ENCODE assay signal across 8 cellular contexts in the genomic region with DNA sequence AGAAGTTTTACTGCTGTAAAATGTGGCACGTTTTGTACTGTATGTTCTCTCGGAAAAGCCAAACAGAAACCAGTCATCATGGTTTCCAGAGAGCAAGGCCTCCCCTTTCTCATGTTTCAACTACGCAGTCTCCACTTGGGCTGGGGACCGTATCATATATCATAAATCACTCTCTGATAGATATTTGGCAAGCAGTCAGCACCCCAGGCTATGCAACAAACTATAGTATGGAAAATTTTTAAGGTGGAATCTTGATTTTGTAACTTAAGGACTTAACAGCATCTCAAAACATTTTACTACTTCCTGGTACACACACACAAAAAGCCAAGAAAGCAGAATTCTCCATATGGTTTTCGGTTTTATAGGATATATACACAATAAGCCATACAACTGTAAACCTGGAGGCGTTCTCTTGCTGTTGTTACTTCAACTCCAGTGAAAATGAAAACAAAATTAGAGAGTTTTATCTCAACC.
DNase-seq lines count a peak whose midpoint lies in the region; ATAC-seq and TF ChIP-seq lines count a peak whose summit lies in the region.

No MANE protein-coding gene starts in this region.

- no peak overlapping the region for H3K9ac ChIP-seq in parathyroid adenoma

- ATAC-seq in GM21717 (IDR thresholded peaks at IDR 0.05; ENCODE audit: unreplicated experiment) = no peak

- TF ChIP-seq EP300 in esophagus muscularis mucosa (IDR thresholded peaks at IDR 0.05) = no peak

- no peaks in the 10 kb centered on the region for H3K27me3 ChIP-seq in esophagus muscularis mucosa
- no peaks in the 10 kb centered on the region for H3K27me3 ChIP-seq in parathyroid adenoma (ENCODE audit: control insufficient read depth, insufficient read depth, low read length)

- TF ChIP-seq CTCF in esophagus muscularis mucosa (IDR thresholded peaks at IDR 0.05) (no peak), parathyroid adenoma (IDR thresholded peaks at IDR 0.05) (no peak)

- no peaks in the 10 kb centered on the region for H3K79me2 ChIP-seq in parathyroid adenoma

- H3K4me3 ChIP-seq in esophagus muscularis mucosa (peak overlapping the region; percentile 30 to 48 (median 40)), parathyroid adenoma (ENCODE audit: low read depth, low read length) (no peak overlapping the region)

- 16% methylated on average over 6 of the region's 6 CpGs for WGBS in esophagus muscularis mucosa

- no peak for TF ChIP-seq POLR2A in esophagus muscularis mucosa (IDR thresholded peaks at IDR 0.05; ENCODE audit: low read depth)

- peaks cover 40 to 51% (median 47%) of the 10 kb centered on the region in 4 donors for H3K4me1 ChIP-seq in esophagus muscularis mucosa
- no peaks in the 10 kb centered on the region for H3K4me1 ChIP-seq in parathyroid adenoma

- H3K9me3 ChIP-seq in esophagus muscularis mucosa (no peaks in the 10 kb centered on the region), parathyroid adenoma (ENCODE audit: control insufficient read depth, low read length) (no peaks in the 10 kb centered on the region)

- peak; percentile 84 for DNase-seq in DMS 273 (lab: John Stamatoyannopoulos, UW; ENCODE audit: unreplicated experiment)
- peak; percentile 24 for DNase-seq in NCI-H2227 treated with DMSO at 0.1 percent for 48 hours (lab: John Stamatoyannopoulos, UW)
- no peak for DNase-seq in esophagus muscularis mucosa (ENCODE audit: extremely low spot score)
- no peak for DNase-seq in SKM-1 treated with dmso at 0.1 percent for 144 hours (lab: John Stamatoyannopoulos, UW; ENCODE audit: unreplicated experiment)
- no peak for DNase-seq in NCI-H187 (lab: John Stamatoyannopoulos, UW)
- DNase-seq in MV-4-11 (lab: John Stamatoyannopoulos, UW) = no peak

- no peaks in the 10 kb centered on the region for H3K36me3 ChIP-seq in esophagus muscularis mucosa
- H3K36me3 ChIP-seq in parathyroid adenoma (ENCODE audit: control insufficient read depth, insufficient read depth, low read length) = no peaks in the 10 kb centered on the region

- peak overlapping the region; percentile 28 for H2AFZ ChIP-seq in parathyroid adenoma

- no peak overlapping the region for H3K4me2 ChIP-seq in parathyroid adenoma (ENCODE audit: low read length)

- intact Hi-C loops in esophagus muscularis mucosa (cut with DNase I) = loop anchor here (5.0 kb wide), 2 partner anchors 67 to 287 kb away; no protein-coding TSS in a partner anchor

- H3K27ac ChIP-seq in esophagus muscularis mucosa (replicated peaks in 1 of 4) (peak overlapping the region; percentile 77 to 85 (median 80)), parathyroid adenoma (peak overlapping the region; percentile 27)

Comparison
In these comparisons a context has a peak if more than half of its experiments do, and no peak if none do; other contexts are left out.
1. DNase-seq: peak in DMS 273 (single experiment) and NCI-H2227 treated with DMSO at 0.1 percent for 48 hours (single experiment); none in esophagus muscularis mucosa (single experiment), SKM-1 treated with dmso at 0.1 percent for 144 hours (single experiment), NCI-H187 (0 of 2) and MV-4-11 (single experiment).